8 cellular contexts compared by ENCODE assay signal in genomic region chr3:46909535-46910161, GRCh38. TPM values are rescaled to one million over a fixed set of nuclear protein-coding genes. Genes with fewer than 3 reads are reported as not detected.
DNase-seq lines count a peak whose midpoint lies in the region; ATAC-seq and TF ChIP-seq lines count a peak whose summit lies in the region.

No MANE protein-coding gene starts in this region.

- H2AFZ ChIP-seq in Loucy (ENCODE audit: low read length) (no peak overlapping the region), parathyroid adenoma (peak overlapping the region; percentile 47)

- in situ Hi-C loops in SK-MEL-5 (cut with HindIII; ENCODE audit: low pct_unique_long_range_greater_than_20kb, low sequenced_read_pairs): no loop called here

- no peaks in the 10 kb centered on the region for H3K9me3 ChIP-seq in Loucy (ENCODE audit: insufficient read depth, low read depth, low read length)
- H3K9me3 ChIP-seq in parathyroid adenoma (ENCODE audit: control insufficient read depth, low read length): no peaks in the 10 kb centered on the region
- no peaks in the 10 kb centered on the region for H3K9me3 ChIP-seq in thoracic aorta

- H3K79me2 ChIP-seq in Loucy (ENCODE audit: insufficient read depth, low read length) (no peaks in the 10 kb centered on the region), parathyroid adenoma (no peaks in the 10 kb centered on the region)

- no peaks in the 10 kb centered on the region for H4K20me1 ChIP-seq in Loucy (ENCODE audit: insufficient read depth, low read length, poor library complexity, severe bottlenecking)

- DNase-seq in NCI-H1436 (lab: John Stamatoyannopoulos, UW) (peak; percentile 68), NCI-H1436 treated with DMSO at 0.1 percent for 48 hours (lab: John Stamatoyannopoulos, UW) (no peak), SK-MEL-5 (ENCODE audit: low read depth, low spot score) (peak; percentile 86), activated gamma-delta T cell treated with Interleukin-2 at 50 U/mL for 16 hours (peak; percentile 80), globus pallidus (ENCODE audit: low spot score) (peak; percentile 78), thoracic aorta (ENCODE audit: low spot score) (peak; percentile 73)

- no peak overlapping the region for H3K4me2 ChIP-seq in Loucy (ENCODE audit: low read depth, low read length, poor library complexity, severe bottlenecking)
- H3K4me2 ChIP-seq in parathyroid adenoma (ENCODE audit: low read length): no peak overlapping the region

- H3K4me3 ChIP-seq in Loucy (ENCODE audit: low read length, poor library complexity, severe bottlenecking) (no peak overlapping the region), parathyroid adenoma (ENCODE audit: low read depth, low read length) (no peak overlapping the region), thoracic aorta (peak overlapping the region; percentile 28)

- no peak overlapping the region for H3K27ac ChIP-seq in parathyroid adenoma
- no peak overlapping the region for H3K27ac ChIP-seq in thoracic aorta

- H3K27me3 ChIP-seq in Loucy (ENCODE audit: insufficient read depth, low read length, poor library complexity, severe bottlenecking) (no peaks in the 10 kb centered on the region), parathyroid adenoma (ENCODE audit: control insufficient read depth, insufficient read depth, low read length) (no peaks in the 10 kb centered on the region), thoracic aorta (replicated peaks; ENCODE audit: insufficient read depth) (no peaks in the 10 kb centered on the region)

- H3K4me1 ChIP-seq in Loucy (ENCODE audit: insufficient read depth, low read length, poor library complexity, severe bottlenecking) (peaks cover 4% of the 10 kb centered on the region), parathyroid adenoma (peaks cover 8% of the 10 kb centered on the region), thoracic aorta (ENCODE audit: control insufficient read depth in 1 of 2, low read depth in 2 of 2) (peaks cover 10 to 25% of the 10 kb centered on the region in 2 donors)

- no peak overlapping the region for H3K9ac ChIP-seq in Loucy (ENCODE audit: low read depth, low read length, poor library complexity, severe bottlenecking)
- no peak overlapping the region for H3K9ac ChIP-seq in parathyroid adenoma

- no peaks in the 10 kb centered on the region for H3K9me2 ChIP-seq in Loucy (replicated peaks; ENCODE audit: low read depth, low read length)

- peak; percentile 57 for ATAC-seq in thoracic aorta (ENCODE audit: insufficient number of reproducible peaks, low FRiP score, low read depth)

- no peaks in the 10 kb centered on the region for H3F3A ChIP-seq in Loucy (ENCODE audit: low read depth)

- TF ChIP-seq CTCF in Loucy (conservative IDR thresholded peaks at IDR 0.05; ENCODE audit: low read length) (peak; percentile 87), parathyroid adenoma (IDR thresholded peaks at IDR 0.05) (peak; percentile 88), thoracic aorta (IDR thresholded peaks at IDR 0.05) (peak; percentile 90)

- H3K36me3 ChIP-seq in Loucy (ENCODE audit: insufficient read depth, low read length): no peaks in the 10 kb centered on the region
- H3K36me3 ChIP-seq in parathyroid adenoma (ENCODE audit: control insufficient read depth, insufficient read depth, low read length): no peaks in the 10 kb centered on the region
- no peaks in the 10 kb centered on the region for H3K36me3 ChIP-seq in thoracic aorta

RNA-seq across cellular contexts. Expression of gene PTH1R, which starts 32.1 kb away (rescaled TPM):
- 0.48 TPM in 1 of 2 replicates, not detected in the other for total RNA-seq in SK-MEL-5 (2014; rRNA removed; shearing (Covaris generic))
- polyA plus RNA-seq in SK-MEL-5 (2015; cell fraction: cytosol; rRNA removed): 0.13 and 0.14 TPM in 2 replicates
- polyA plus RNA-seq in SK-MEL-5 (2015; cell fraction: nucleus; rRNA removed): 7.0 TPM in 1 of 2 replicates, not detected in the other
- 1 to 10 TPM; 5.6 to 8.9 TPM for total RNA-seq in thoracic aorta

RNA-seq across cellular contexts. Expression of gene MYL3, which starts 46.4 kb away (rescaled TPM):
- not detected in 2 replicates for total RNA-seq in SK-MEL-5 (2014; rRNA removed; shearing (Covaris generic))
- not detected in 2 replicates for polyA plus RNA-seq in SK-MEL-5 (2015; cell fraction: cytosol; rRNA removed)
- not detected in 2 replicates for polyA plus RNA-seq in SK-MEL-5 (2015; cell fraction: nucleus; rRNA removed)
- total RNA-seq in thoracic aorta: 1 to 10 TPM in 1 of 2 donors, not detected in 1; 1.5 TPM
